In the genomic region with DNA sequence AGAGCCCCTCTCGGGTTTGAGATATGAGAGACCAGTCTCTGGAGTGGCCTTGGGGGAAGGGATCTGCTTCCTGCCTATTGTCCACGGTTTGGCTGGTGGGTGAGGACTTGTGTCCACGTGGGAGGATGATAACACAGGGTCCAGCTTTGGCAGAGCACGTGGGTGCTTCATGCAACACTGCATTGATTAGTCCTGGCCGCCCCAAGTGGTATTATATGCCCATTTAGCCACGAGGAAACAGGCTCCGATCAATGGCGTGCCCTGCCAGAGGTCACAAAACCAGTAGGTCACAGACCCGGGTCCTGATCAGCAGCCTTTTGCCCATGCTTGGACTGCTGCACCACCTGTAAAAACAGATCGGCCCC, we compare ENCODE assay signal across 17 cellular contexts.
"Had no signal": no experiment of that assay in that cellular context is flagged by ENCODE, and none has a peak within 500 bp of the region (broad histone marks: within the 10 kb centered on the region; RNA-seq: fewer than 3 reads in every experiment).

No MANE protein-coding gene starts in this region.

- H3K4me3 ChIP-seq: body of pancreas, cardiac muscle cell, left lung, spleen, upper lobe of left lung had no signal

- H3K36me3 Mint-ChIP-seq: activated CD4-positive, alpha-beta memory T cell treated with anti-CD3 and anti-CD28 coated beads for 36 hours; activated CD8-positive, alpha-beta memory T cell treated with anti-CD3 and anti-CD28 coated beads, Interleukin-2, amount 10 ng/mL, durations not matched to agents 7 days and 5 days; immature natural killer cell; natural killer cell treated with Interleukin-12 subunit alpha and Interleukin-12 subunit beta and Interleukin-15 and Interleukin-18, amount 100 ng/mL, for 72 hours had no signal

- H3K36me3 ChIP-seq: cardiac muscle cell, left lung, spleen, upper lobe of left lung had no signal

- H3K9me3 Mint-ChIP-seq: activated B cell treated with CpG ODN at 0.5 μM for 24 hours; activated naive CD4-positive, alpha-beta T cell treated with anti-CD3 and anti-CD28 coated beads, Interleukin-2, amount 50 U/mL, for 24 hours; activated T-helper 1 cell treated with anti-CD3 and anti-CD28 coated beads, Interleukin-12 subunit alpha, Interleukin-12 subunit beta, Interleukin-2, Interleukin-4 antibody, amounts not matched to agents 30 ng/mL and 10 ng/mL and 1 ng/mL, durations not matched to agents 14 hours and 24 hours and 36 hours; immature natural killer cell; natural killer cell treated with Interleukin-12 subunit alpha and Interleukin-12 subunit beta and Interleukin-15 and Interleukin-18, amount 100 ng/mL, for 72 hours; T-helper 1 cell treated with Interleukin-12 subunit alpha and Interleukin-12 subunit beta and Interleukin-4 antibody, amounts not matched to agents 30 μg/mL and 1 μg/mL, for 36 hours had no signal

- ATAC-seq: activated CD8-positive, alpha-beta memory T cell treated with anti-CD3 and anti-CD28 coated beads, Interleukin-2, amount 10 ng/mL, durations not matched to agents 7 days and 5 days had no signal

- DNase-seq: activated B cell treated with CpG ODN at 0.5 μM for 24 hours; effector CD4-positive, alpha-beta T cell; foreskin keratinocyte; left lung; midbrain; spleen; stimulated activated naive CD4-positive, alpha-beta T cell treated with Interleukin-2 at 50 U/mL for 16 hours had no signal

- H3K4me1 ChIP-seq: body of pancreas, foreskin keratinocyte, left lung had no signal

- H3K27me3 ChIP-seq: body of pancreas, cardiac muscle cell, left lung, upper lobe of left lung had no signal

- H3K9me3 ChIP-seq: body of pancreas, left lung, upper lobe of left lung had no signal

- H3K27ac Mint-ChIP-seq: activated B cell treated with CpG ODN at 0.5 μM for 24 hours; activated CD4-positive, alpha-beta memory T cell treated with anti-CD3 and anti-CD28 coated beads for 36 hours; activated CD8-positive, alpha-beta memory T cell treated with anti-CD3 and anti-CD28 coated beads, Interleukin-2, amount 10 ng/mL, durations not matched to agents 7 days and 5 days; activated naive CD4-positive, alpha-beta T cell treated with anti-CD3 and anti-CD28 coated beads, Interleukin-2, amount 50 U/mL, for 24 hours; activated T-helper 1 cell treated with anti-CD3 and anti-CD28 coated beads, Interleukin-12 subunit alpha, Interleukin-12 subunit beta, Interleukin-2, Interleukin-4 antibody, amounts not matched to agents 30 ng/mL and 10 ng/mL and 1 ng/mL, durations not matched to agents 14 hours and 24 hours and 36 hours; immature natural killer cell; natural killer cell treated with Interleukin-12 subunit alpha and Interleukin-12 subunit beta and Interleukin-15 and Interleukin-18, amount 100 ng/mL, for 72 hours; T-helper 1 cell treated with Interleukin-12 subunit alpha and Interleukin-12 subunit beta and Interleukin-4 antibody, amounts not matched to agents 30 μg/mL and 1 μg/mL, for 36 hours had no signal

- H3K27ac ChIP-seq: body of pancreas, cardiac muscle cell, foreskin keratinocyte, left lung, spleen, upper lobe of left lung had no signal

- H3K4me3 Mint-ChIP-seq: activated B cell treated with CpG ODN at 0.5 μM for 24 hours; activated CD4-positive, alpha-beta memory T cell treated with anti-CD3 and anti-CD28 coated beads for 36 hours; activated CD8-positive, alpha-beta memory T cell treated with anti-CD3 and anti-CD28 coated beads, Interleukin-2, amount 10 ng/mL, durations not matched to agents 7 days and 5 days; activated naive CD4-positive, alpha-beta T cell treated with anti-CD3 and anti-CD28 coated beads, Interleukin-2, amount 50 U/mL, for 24 hours; activated T-helper 1 cell treated with anti-CD3 and anti-CD28 coated beads, Interleukin-12 subunit alpha, Interleukin-12 subunit beta, Interleukin-2, Interleukin-4 antibody, amounts not matched to agents 30 ng/mL and 10 ng/mL and 1 ng/mL, durations not matched to agents 14 hours and 24 hours and 36 hours; immature natural killer cell; natural killer cell treated with Interleukin-12 subunit alpha and Interleukin-12 subunit beta and Interleukin-15 and Interleukin-18, amount 100 ng/mL, for 72 hours; T-helper 1 cell treated with Interleukin-12 subunit alpha and Interleukin-12 subunit beta and Interleukin-4 antibody, amounts not matched to agents 30 μg/mL and 1 μg/mL, for 36 hours had no signal
